Comparison of ENCODE assay signal across 10 cellular contexts in genomic region chr6:41257369-41258195, GRCh38. TPM values are rescaled to one million over a fixed set of nuclear protein-coding genes. Genes with fewer than 3 reads are reported as not detected.
DNase-seq lines count a peak whose midpoint lies in the region; ATAC-seq and TF ChIP-seq lines count a peak whose summit lies in the region.
"Had no signal": no experiment of that assay in that cellular context is flagged by ENCODE, and none has a peak within 500 bp of the region (broad histone marks: within the 10 kb centered on the region; RNA-seq: fewer than 3 reads in every experiment).

No MANE protein-coding gene starts in this region.

- 54 to 65% methylated on average over 2 of the region's 2 CpGs for WGBS in esophagus squamous epithelium, 2 donors

- ATAC-seq in GM21619 (IDR thresholded peaks at IDR 0.05; ENCODE audit: unreplicated experiment) (no peak), GM21786 (IDR thresholded peaks at IDR 0.05; ENCODE audit: unreplicated experiment) (no peak), GM18502 (IDR thresholded peaks at IDR 0.05; ENCODE audit: poor library complexity, unreplicated experiment) (no peak)

- peaks cover 21% of the 10 kb centered on the region for H3K9me3 Mint-ChIP-seq in nephron

- in situ Hi-C loops in astrocyte of the spinal cord (cut with HindIII; ENCODE audit: low sequenced_read_pairs): no loop called here

- peaks cover 0 to 9% (median 0%) of the 10 kb centered on the region in 4 donors for H3K27me3 ChIP-seq in esophagus squamous epithelium

- no peaks in the 10 kb centered on the region for H3K36me3 ChIP-seq in esophagus squamous epithelium

- no peak for TF ChIP-seq CTCF in astrocyte of the spinal cord (IDR thresholded peaks at IDR 0.05; ENCODE audit: low read depth, low read length)
- no peak for TF ChIP-seq CTCF in nephron (IDR thresholded peaks at IDR 0.05; ENCODE audit: unreplicated experiment in 3 of 3)
- no peak for TF ChIP-seq CTCF in esophagus squamous epithelium (IDR thresholded peaks at IDR 0.05)

- no peak overlapping the region for H3K27ac ChIP-seq in esophagus squamous epithelium

- DNase-seq in DMS153 treated with DMSO at 0.1 percent for 48 hours (lab: John Stamatoyannopoulos, UW; ENCODE audit: unreplicated experiment) (peak; percentile 52), NCI-H187 treated with DMSO at 0.1 percent for 48 hours (lab: John Stamatoyannopoulos, UW) (peak; percentile 14), astrocyte of the spinal cord (ENCODE audit: low read depth, low spot score) (peak; percentile 61), esophagus squamous epithelium (lab: John Stamatoyannopoulos, UW) (no peak)
- DNase-seq: activated naive CD4-positive, alpha-beta T cell treated with Interleukin-2 at 50 U/mL for 16 hours; T-helper 2 cell had no signal

- no peaks in the 10 kb centered on the region for H3K36me3 Mint-ChIP-seq in nephron (ENCODE audit: low read depth)

- peaks cover 13% of the 10 kb centered on the region for H3K27me3 Mint-ChIP-seq in nephron (ENCODE audit: low read depth)

- peaks cover 0 to 14% (median 0%) of the 10 kb centered on the region in 3 donors for H3K9me3 ChIP-seq in esophagus squamous epithelium

- intact Hi-C loops in esophagus squamous epithelium (cut with DNase I): no loop called here

- no peaks in the 10 kb centered on the region for H3K4me1 ChIP-seq in esophagus squamous epithelium

- TF ChIP-seq POLR2A in esophagus squamous epithelium (IDR thresholded peaks at IDR 0.05): no peak

- peaks cover 44% of the 10 kb centered on the region for H3K4me1 Mint-ChIP-seq in nephron

- H3K27ac Mint-ChIP-seq in nephron: peak overlapping the region; percentile 92 to 97 (median 95)

- H3K4me3 Mint-ChIP-seq in nephron: peak overlapping the region; percentile 14 to 38 (median 32)

- H3K4me3 ChIP-seq in astrocyte of the spinal cord (ENCODE audit: low read depth, low read length): no peak overlapping the region
- H3K4me3 ChIP-seq in esophagus squamous epithelium: no peak overlapping the region

RNA-seq across cellular contexts. Expression of gene TREM1, which starts 28.9 kb away (rescaled TPM):
- total RNA-seq in esophagus squamous epithelium: 1 to 10 TPM in 2 of 4 donors, under 1 TPM in 2; 0.59 to 2.3 (median 1.0) TPM

RNA-seq across cellular contexts. Expression of gene TREML4, which starts 29.4 kb away (rescaled TPM):
- total RNA-seq in esophagus squamous epithelium: not detected

RNA-seq across cellular contexts. Expression of gene TREML2, which starts 56.6 kb away (rescaled TPM):
- total RNA-seq in esophagus squamous epithelium: under 1 TPM in 1 of 4 donors, not detected in 3; 0.26 TPM
